ENCODE assay signal across 24 cellular contexts in the genomic region with DNA sequence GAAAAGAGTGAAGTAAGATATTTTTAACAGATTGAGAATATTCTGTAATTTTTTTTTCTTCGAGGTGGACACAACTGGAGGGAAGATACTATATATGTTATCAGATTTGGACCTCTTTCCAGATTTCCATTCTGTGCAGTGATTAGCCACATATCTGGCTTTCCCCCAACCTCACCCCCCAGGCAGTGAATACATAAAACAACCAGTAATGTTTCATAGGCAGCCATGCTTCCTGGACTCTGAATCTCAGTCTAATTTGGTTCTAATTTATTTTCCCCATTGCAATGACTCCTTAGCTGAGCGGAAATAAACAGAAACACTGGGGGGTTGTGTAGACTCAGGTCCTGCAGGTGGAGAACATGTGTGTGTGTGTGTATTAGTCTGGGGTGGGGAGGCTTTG.
DNase-seq lines count a peak whose midpoint lies in the region; ATAC-seq, FAIRE-seq and TF ChIP-seq lines count a peak whose summit lies in the region.
"Had no signal": no experiment of that assay in that cellular context is flagged by ENCODE, and none has a peak within 500 bp of the region (broad histone marks: within the 10 kb centered on the region; RNA-seq: fewer than 3 reads in every experiment).

No MANE protein-coding gene starts in this region.

- no peak overlapping the region for H2AK5ac ChIP-seq in trophoblast cell (ENCODE audit: low read length)

- TF ChIP-seq RAD21 in HepG2 (CRISPR knock-in tag; IDR thresholded peaks at IDR 0.05) = no peak

- no peak overlapping the region for H3K9ac ChIP-seq in keratinocyte (ENCODE audit: control insufficient read depth, extremely low read depth, insufficient read depth, low read length)
- H3K9ac ChIP-seq in HepG2 (ENCODE audit: insufficient read depth, low read depth, low read length) = no peak overlapping the region
- no peak overlapping the region for H3K9ac ChIP-seq in trophoblast cell (ENCODE audit: low read length)

- no peak overlapping the region for H2AFZ ChIP-seq in keratinocyte (ENCODE audit: control insufficient read depth, low read length)
- H2AFZ ChIP-seq in HepG2 (ENCODE audit: low read length) = no peak overlapping the region
- no peak overlapping the region for H2AFZ ChIP-seq in trophoblast cell (ENCODE audit: insufficient read depth, low read length, poor library complexity)

- H3K36me3 ChIP-seq in keratinocyte (ENCODE audit: control insufficient read depth in 2 of 2, extremely low read depth in 1 of 2, insufficient read depth in 2 of 2, low read length in 2 of 2) = no peaks in the 10 kb centered on the region
- no peaks in the 10 kb centered on the region for H3K36me3 ChIP-seq in HepG2 (replicated peaks in 1 of 2; ENCODE audit: control insufficient read depth in 1 of 2, insufficient read depth in 2 of 2, low read length in 2 of 2)
- H3K36me3 ChIP-seq in trophoblast cell (ENCODE audit: control insufficient read depth in 1 of 2, insufficient read depth in 2 of 2, low read length in 2 of 2) = no peaks in the 10 kb centered on the region
- H3K36me3 ChIP-seq: left lung, ovary, thyroid gland had no signal

- no peaks in the 10 kb centered on the region for H3K79me2 ChIP-seq in keratinocyte (ENCODE audit: control insufficient read depth, insufficient read depth, low read length)
- H3K79me2 ChIP-seq in HepG2 (ENCODE audit: insufficient read depth, low read length) = no peaks in the 10 kb centered on the region
- H3K79me2 ChIP-seq in trophoblast cell (ENCODE audit: control insufficient read depth, insufficient read depth, low read length, poor library complexity) = no peaks in the 10 kb centered on the region

- no peak for ATAC-seq in HepG2
- ATAC-seq: right cardiac atrium; stimulated activated naive CD8-positive, alpha-beta T cell treated with anti-CD3 and anti-CD28 coated beads, Interleukin-15, Interleukin-2, amounts not matched to agents 100 U/mL and 50 U/mL, for 24 hours had no signal

- H3K14ac ChIP-seq in trophoblast cell (ENCODE audit: low read length) = no peak overlapping the region

- no peak overlapping the region for H3K23ac ChIP-seq in trophoblast cell (ENCODE audit: low read length)

- H3K9me3 ChIP-seq in keratinocyte (ENCODE audit: control insufficient read depth, low read depth, low read length) (no peaks in the 10 kb centered on the region), HepG2 (ENCODE audit: low read length) (no peaks in the 10 kb centered on the region), trophoblast cell (ENCODE audit: insufficient read depth, low read depth, low read length) (no peaks in the 10 kb centered on the region)
- H3K9me3 ChIP-seq: left lung, ovary, thyroid gland had no signal

- BruUV-seq in HepG2 (replicated peaks; lab: Mats Ljungman, UMichigan) = no TSS peak

- dilution Hi-C loops in keratinocyte (cut with MboI; ENCODE audit: extremely low pct_ligation_motif_present, low sequenced_read_pairs) = no loop called here

- peak; percentile 29 for FAIRE-seq in keratinocyte (lab: Jason Lieb, UNC)
- FAIRE-seq in HepG2 (lab: Jason Lieb, UNC) = no peak

- H3K9me1 ChIP-seq in keratinocyte (ENCODE audit: control insufficient read depth, extremely low read depth, insufficient read depth, low read length) = no peaks in the 10 kb centered on the region

- no peak for TF ChIP-seq POLR2A in HepG2 (IDR thresholded peaks at IDR 0.05; ENCODE audit: insufficient read depth in 1 of 2, low read depth in 2 of 2, low read length in 2 of 2)

- H4K12ac ChIP-seq in trophoblast cell (ENCODE audit: low read depth, low read length) = no peak overlapping the region

- TF ChIP-seq CTCF in LNCaP clone FGC (IDR thresholded peaks at IDR 0.05; ENCODE audit: control insufficient read depth, extremely low read depth, insufficient read depth) (no peak), keratinocyte (optimal IDR thresholded peaks at IDR 0.05 in 1 of 3, IDR thresholded peaks at IDR 0.05 in 1 of 3, conservative IDR thresholded peaks at IDR 0.05 in 1 of 3; ENCODE audit: extremely low read depth in 1 of 3, insufficient read depth in 2 of 3, low read length in 3 of 3) (no peak), HepG2 (CRISPR knock-in tag; IDR thresholded peaks at IDR 0.05) (no peak)

- peak overlapping the region; percentile 13; the same call in 1 of the 2 replicates for H3K4me3 ChIP-seq in LNCaP clone FGC (ENCODE audit: low read depth, low read length)
- no peak overlapping the region for H3K4me3 ChIP-seq in keratinocyte (ENCODE audit: control insufficient read depth in 2 of 3, extremely low read depth in 1 of 3, insufficient read depth in 2 of 3, low read depth in 1 of 3, low read length in 3 of 3)
- H3K4me3 ChIP-seq in HepG2 (replicated peaks in 1 of 3; ENCODE audit: insufficient read depth in 1 of 3, low read depth in 2 of 3, low read length in 3 of 3) = no peak overlapping the region
- H3K4me3 ChIP-seq in trophoblast cell (ENCODE audit: low read depth, low read length) = no peak overlapping the region
- H3K4me3 ChIP-seq: left lung, ovary, thyroid gland had no signal

- no peaks in the 10 kb centered on the region for H3K27me3 ChIP-seq in keratinocyte (ENCODE audit: control insufficient read depth, extremely low read depth, insufficient read depth, low read length)
- no peaks in the 10 kb centered on the region for H3K27me3 ChIP-seq in HepG2 (ENCODE audit: control insufficient read depth in 1 of 2, insufficient read depth in 2 of 2, low read length in 2 of 2)
- H3K27me3 ChIP-seq in trophoblast cell (ENCODE audit: insufficient read depth, low read length) = no peaks in the 10 kb centered on the region
- H3K27me3 ChIP-seq: left lung, ovary, thyroid gland had no signal

- H3K27ac ChIP-seq in keratinocyte (ENCODE audit: control insufficient read depth, insufficient read depth, low read length) (no peak overlapping the region), HepG2 (ENCODE audit: extremely low read length, insufficient read depth, low read length) (no peak overlapping the region), trophoblast cell (ENCODE audit: low read depth, low read length) (no peak overlapping the region)
- H3K27ac ChIP-seq: left lung, ovary, thyroid gland had no signal

- H4K8ac ChIP-seq in trophoblast cell (ENCODE audit: low read depth, low read length) = no peak overlapping the region

- H3K4me2 ChIP-seq in keratinocyte (ENCODE audit: control insufficient read depth, extremely low read depth, insufficient read depth, low read depth, low read length) = no peak overlapping the region
- no peak overlapping the region for H3K4me2 ChIP-seq in HepG2 (ENCODE audit: low read depth, low read length)
- no peak overlapping the region for H3K4me2 ChIP-seq in trophoblast cell (ENCODE audit: low read length)

- no peak overlapping the region for H4K91ac ChIP-seq in trophoblast cell (ENCODE audit: low read depth, low read length)

- H3K79me1 ChIP-seq in trophoblast cell (ENCODE audit: low read length) = no peaks in the 10 kb centered on the region

- H2BK5ac ChIP-seq in trophoblast cell (ENCODE audit: low read depth, low read length, poor library complexity) = no peak overlapping the region

- no peak overlapping the region for H2BK12ac ChIP-seq in trophoblast cell (ENCODE audit: low read length)

- no peak for TF ChIP-seq EP300 in HepG2 (IDR thresholded peaks at IDR 0.05; ENCODE audit: low read depth in 2 of 2, low read length in 2 of 2)
- TF ChIP-seq EP300 in HepG2 (CRISPR knock-in tag; IDR thresholded peaks at IDR 0.05; ENCODE audit: borderline replicate concordance) = no peak

- WGBS in HepG2 (ENCODE audit: low lambda C conversion rate) = 30% methylated on average over 2 of the region's 2 CpGs
- no CpG with 5 or more reads among the region's 2 CpGs for WGBS in trophoblast cell (ENCODE audit: extremely low coverage, insufficient coverage, insufficient read length)

- no peak overlapping the region for H3K4ac ChIP-seq in trophoblast cell (ENCODE audit: low read depth, low read length)

- no peak overlapping the region for H3K18ac ChIP-seq in trophoblast cell (ENCODE audit: low read length)

- CTCF ChIA-PET in HepG2 (lab: Yijun Ruan, JAX; ENCODE audit: low intra/inter-chr PET ratio, low total read pairs) = no interaction called here

- in situ Hi-C loops in HepG2 (cut with HindIII; ENCODE audit: extremely low pct_ligation_motif_present, low pct_unique_long_range_greater_than_20kb) = no loop called here

- peak; percentile 41 for DNase-seq in DMS53 (lab: John Stamatoyannopoulos, UW)
- no peak for DNase-seq in DMS53 treated with DMSO at 0.1 percent for 48 hours (lab: John Stamatoyannopoulos, UW; ENCODE audit: unreplicated experiment)
- no peak for DNase-seq in LNCaP clone FGC (ENCODE audit: low read depth)
- peak; percentile 70 for DNase-seq in NCI-H69 (lab: John Stamatoyannopoulos, UW)
- DNase-seq in keratinocyte (ENCODE audit: low read depth, low spot score) = no peak
- no peak for DNase-seq in HepG2 (ENCODE audit: low spot score)
- DNase-seq in trophoblast cell = no peak
- no peak for DNase-seq in AG08395 (ENCODE audit: low spot score)
- DNase-seq: 8988T; activated B cell treated with CpG ODN at 0.5 μM for 24 hours; activated CD4-positive, alpha-beta T cell treated with anti-CD3 and anti-CD28 coated beads, Interleukin-2, amount 50 U/mL, for 48 hours; Calu3; effector CD8-positive, alpha-beta T cell; erythroblast; GF-D8; left lung; NK-92 treated with Interleukin-12 subunit alpha and Interleukin-12 subunit beta, amount 100 ng/mL, for 24 hours; ovary; right cardiac atrium; RPMI8226; stimulated activated CD4-positive, alpha-beta T cell treated with anti-CD3 and anti-CD28 coated beads, Interleukin-12 subunit alpha, Interleukin-12 subunit beta, amount 100 ng/mL, for 4 hours; stimulated activated CD4-positive, alpha-beta T cell treated with anti-CD3 and anti-CD28 coated beads, Interleukin-4, amount 100 ng/mL, for 4 hours; stimulated activated naive CD8-positive, alpha-beta T cell treated with anti-CD3 and anti-CD28 coated beads, Interleukin-15, Interleukin-2, amounts not matched to agents 100 U/mL and 50 U/mL, for 24 hours; thyroid gland had no signal

- H3K4me1 ChIP-seq in keratinocyte (ENCODE audit: control insufficient read depth, extremely low read depth, insufficient read depth, low read length) = peaks cover 15% of the 10 kb centered on the region
- H3K4me1 ChIP-seq in HepG2 (ENCODE audit: insufficient read depth, low read length) = 0 out of 2 replicates have a peak, but pooled peaks cover 7% of the 10 kb centered on the region
- H3K4me1 ChIP-seq in trophoblast cell (ENCODE audit: control insufficient read depth in 1 of 2, insufficient read depth in 2 of 2, low read length in 2 of 2) = peaks cover 3 to 8% of the 10 kb centered on the region in 2 experiments
- H3K4me1 ChIP-seq: thyroid gland had no signal

- intact Hi-C loops in HepG2 (cut with micrococcal nuclease; ENCODE audit: unreplicated experiment) = no loop called here

- no peaks in the 10 kb centered on the region for H4K20me1 ChIP-seq in keratinocyte (ENCODE audit: control insufficient read depth, extremely low read depth, insufficient read depth, low read length)
- no peaks in the 10 kb centered on the region for H4K20me1 ChIP-seq in HepG2 (ENCODE audit: insufficient read depth, low read length)

- H2BK120ac ChIP-seq in trophoblast cell (ENCODE audit: insufficient read depth, low read length, poor library complexity) = no peak overlapping the region

- POLR2A ChIA-PET in HepG2 (lab: Yijun Ruan, JAX) = no interaction called here

TF ChIP-seq in HepG2, 621 proteins besides CTCF, POLR2A, EP300 and RAD21 (continues in another document):
- TF ChIP-seq HOXA5 (CRISPR knock-in tag; IDR thresholded peaks at IDR 0.05) (no peak), SOX6 (IDR thresholded peaks at IDR 0.05) (no peak), SOX6 (CRISPR knock-in tag; IDR thresholded peaks at IDR 0.05) (no peak)

Comparison
In these comparisons a context has a peak if more than half of its experiments do, and no peak if none do; other contexts are left out.
1. DNase-seq: peak in DMS53 (single experiment) and NCI-H69 (single experiment); none in DMS53 treated with DMSO at 0.1 percent for 48 hours (single experiment), LNCaP clone FGC (single experiment), keratinocyte (single experiment), HepG2 (single experiment), trophoblast cell (0 of 2) and AG08395 (single experiment).